In the genomic region with DNA sequence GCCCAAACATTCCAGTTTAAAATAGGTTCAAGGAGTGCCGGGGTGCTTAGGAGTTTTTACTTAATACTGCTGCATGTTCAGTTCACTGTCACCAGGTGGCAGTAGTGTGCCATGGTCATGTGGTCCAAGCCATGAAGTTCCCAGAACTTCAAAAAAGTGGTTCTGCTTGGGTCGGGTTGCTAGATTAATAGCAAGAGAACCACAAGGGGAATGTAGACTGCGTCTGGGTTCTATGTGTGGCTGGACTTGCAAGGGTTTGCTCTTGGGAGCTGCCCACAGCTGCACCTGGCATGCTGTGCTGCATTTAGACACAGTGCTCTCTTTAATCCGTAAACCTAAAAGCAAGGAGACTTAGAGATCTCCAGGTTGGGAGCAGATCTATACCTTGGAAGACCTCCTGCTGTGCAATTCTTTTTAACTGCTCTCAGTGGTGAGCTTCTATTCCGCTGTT, we compare ENCODE assay signal across 8 cellular contexts. TPM values are rescaled to one million over a fixed set of nuclear protein-coding genes. Genes with fewer than 3 reads are reported as not detected.
A peak's percentile ranks its signal among the peaks of the same experiment; 100 is the strongest.
DNase-seq lines count a peak whose midpoint lies in the region; ATAC-seq and TF ChIP-seq lines count a peak whose summit lies in the region.

No MANE protein-coding gene starts in this region.

- CTCF ChIA-PET in PC-3 (lab: Charles Lee), result no interaction called here

- no peaks in the 10 kb centered on the region for H4K20me1 ChIP-seq in PC-3 (ENCODE audit: low read length)

- no peaks in the 10 kb centered on the region for H3K9me2 ChIP-seq in PC-3 (replicated peaks; ENCODE audit: low read length)

- POLR2A ChIA-PET in PC-3 (lab: Charles Lee; ENCODE audit: unreplicated experiment), result no interaction called here

- H3K36me3 ChIP-seq in PC-3 (ENCODE audit: low read depth, low read length), result no peaks in the 10 kb centered on the region

- H3K4me3 Mint-ChIP-seq in progenitor cell of endocrine pancreas (ENCODE audit: low read depth), result no peak overlapping the region

- in situ Hi-C loops in G401 (cut with HindIII; ENCODE audit: low sequenced_read_pairs), result no loop called here

- peaks cover 5% of the 10 kb centered on the region; the same call in 1 of the 2 replicates for H3K4me1 ChIP-seq in PC-3 (ENCODE audit: insufficient read depth, low read length)

- TF ChIP-seq CTCF in PC-3 (conservative IDR thresholded peaks at IDR 0.05; ENCODE audit: low read depth, low read length) (peak; percentile 89), progenitor cell of endocrine pancreas (IDR thresholded peaks at IDR 0.05; ENCODE audit: unreplicated experiment) (peak; percentile 90)

- intact Hi-C loops in PC-3 (cut with micrococcal nuclease) (loop anchor here (1.0 to 2.0 kb wide), 3 partner anchors 183 to 293 kb away; no protein-coding TSS in a partner anchor), Right ventricle myocardium inferior (cut with DNase I) (loop anchor here (2.0 to 10.0 kb wide), 3 partner anchors 181 to 293 kb away; no protein-coding TSS in a partner anchor)

- H2AFZ ChIP-seq in PC-3 (ENCODE audit: low read length), result no peak overlapping the region

- peaks cover 7% of the 10 kb centered on the region; the same call in 1 of the 2 replicates for H3K27me3 ChIP-seq in PC-3 (ENCODE audit: low read length)

- no peaks in the 10 kb centered on the region for H3K9me3 ChIP-seq in PC-3 (ENCODE audit: low read length)

- H3K9ac ChIP-seq in PC-3 (ENCODE audit: low read length), result no peak overlapping the region

- no peaks in the 10 kb centered on the region for H3K36me3 Mint-ChIP-seq in progenitor cell of endocrine pancreas (ENCODE audit: insufficient read depth)

- no TSS peak for BruUV-seq in PC-3 (replicated peaks; lab: Mats Ljungman, UMichigan)

- no peaks in the 10 kb centered on the region for H3K9me3 Mint-ChIP-seq in progenitor cell of endocrine pancreas (ENCODE audit: low read depth)

- DNase-seq in G401 (ENCODE audit: low spot score) (peak; percentile 81), PC-3 (peak; percentile 76), Right ventricle myocardium inferior (ENCODE audit: missing footprints) (no peak), progenitor cell of endocrine pancreas (ENCODE audit: low spot score, unreplicated experiment) (peak; percentile 24), OCI-M2 (lab: John Stamatoyannopoulos, UW; ENCODE audit: unreplicated experiment) (no peak)
- DNase-seq in activated gamma-delta T cell treated with anti-CD3 and anti-CD28 coated beads, Interleukin-2, amount 50 U/mL, for 16 hours (ENCODE audit: low read depth), result peak; percentile 27

- no peaks in the 10 kb centered on the region for H3F3A ChIP-seq in PC-3 (ENCODE audit: low read length, unreplicated experiment)

- no peak overlapping the region for H3K27ac Mint-ChIP-seq in progenitor cell of endocrine pancreas

- H3K27me3 Mint-ChIP-seq in progenitor cell of endocrine pancreas, result peaks cover 30% of the 10 kb centered on the region

- H3K4me3 ChIP-seq in PC-3 (ENCODE audit: low read length), result no peak overlapping the region

- H3K79me2 ChIP-seq in PC-3 (ENCODE audit: low read length), result no peaks in the 10 kb centered on the region

- peaks cover 8% of the 10 kb centered on the region for H3K4me1 Mint-ChIP-seq in progenitor cell of endocrine pancreas (ENCODE audit: low read depth)

- H3K27ac ChIP-seq in PC-3 (ENCODE audit: low read length), result no peak overlapping the region

- H3K4me2 ChIP-seq in PC-3 (ENCODE audit: low read length), result no peak overlapping the region

- peak; percentile 79 for ATAC-seq in HG03066 (IDR thresholded peaks at IDR 0.05; ENCODE audit: low read depth, unreplicated experiment)
- ATAC-seq in PC-3, result peak; percentile 53; the same call in 1 of the 2 replicates
- ATAC-seq in Right ventricle myocardium inferior, result peak; percentile 50
- ATAC-seq in GM18870 (IDR thresholded peaks at IDR 0.05; ENCODE audit: unreplicated experiment), result no peak

RNA-seq across cellular contexts. Expression of a gene that starts 6.5 kb away (rescaled TPM):
- total RNA-seq in G401 (2014; rRNA removed; shearing (Covaris generic)), result not detected in 2 replicates
- not detected in 2 replicates for total RNA-seq in PC-3 (2014; rRNA removed)
- 5.0 TPM for total RNA-seq in Right ventricle myocardium inferior
- 13.3 and 13.7 TPM in 2 replicates for total RNA-seq in progenitor cell of endocrine pancreas

Comparison
In these comparisons a context has a peak if more than half of its experiments do, and no peak if none do; other contexts are left out.
1. DNase-seq: peak in G401 (single experiment), PC-3 (single experiment), activated gamma-delta T cell treated with anti-CD3 and anti-CD28 coated beads, Interleukin-2, amount 50 U/mL, for 16 hours (single experiment) and progenitor cell of endocrine pancreas (single experiment); none in Right ventricle myocardium inferior (single experiment) and OCI-M2 (single experiment).